30 cellular contexts compared by ENCODE assay signal in genomic region chr2:43052944-43053306, GRCh38.
"Had no signal": no experiment of that assay in that cellular context is flagged by ENCODE, and none has a peak within 500 bp of the region (broad histone marks: within the 10 kb centered on the region; RNA-seq: fewer than 3 reads in every experiment).

No MANE protein-coding gene starts in this region.

- H3K27me3 ChIP-seq: colonic mucosa, esophagus muscularis mucosa, heart right ventricle, ovary, suprapubic skin, transverse colon, upper lobe of right lung, uterus had no signal

- H3K36me3 ChIP-seq: colonic mucosa, esophagus muscularis mucosa, heart right ventricle, lower lobe of right lung, ovary, suprapubic skin, transverse colon, upper lobe of right lung, uterus had no signal

- H3K4me1 ChIP-seq: colonic mucosa, psoas muscle, uterus had no signal

- H3K4me3 ChIP-seq: colonic mucosa, esophagus muscularis mucosa, heart right ventricle, lower lobe of right lung, mucosa of descending colon, ovary, psoas muscle, skin epidermis, suprapubic skin, transverse colon, upper lobe of right lung, uterus had no signal

- DNase-seq: colonic mucosa; effector CD8-positive, alpha-beta T cell; endodermal cell; foreskin melanocyte; glutamatergic neuron; heart right ventricle; hippocampal formation; islet precursor cell; left ventricle myocardium superior; lower lobe of right lung; mucosa of descending colon; naive B cell; nucleus accumbens; posterior cingulate gyrus; psoas muscle; right cardiac atrium; stimulated activated CD4-positive, alpha-beta T cell treated with anti-CD3 and anti-CD28 coated beads, Interleukin-15, amount 100 ng/mL, for 24 hours; stimulated activated CD4-positive, alpha-beta T cell treated with anti-CD3 and anti-CD28 coated beads, Interleukin-2, amount 100 ng/mL, for 48 hours; stimulated activated naive B cell treated with anti-CD40 and anti-IgM and Interleukin-4, amounts not matched to agents 10 μg/mL and 1 μg/mL and 100 μg/mL, for 72 hours; transverse colon; upper lobe of right lung had no signal

- H3K9me3 ChIP-seq: colonic mucosa, esophagus muscularis mucosa, lower lobe of right lung, mucosa of descending colon, ovary, psoas muscle, suprapubic skin, transverse colon, upper lobe of right lung, uterus had no signal

- H3K27ac ChIP-seq: colonic mucosa, esophagus muscularis mucosa, heart right ventricle, lower lobe of right lung, ovary, psoas muscle, transverse colon, upper lobe of right lung, uterus had no signal

- H3K27me3 Mint-ChIP-seq: natural killer cell treated with Interleukin-12 subunit alpha and Interleukin-12 subunit beta and Interleukin-15 and Interleukin-18, amount 100 ng/mL, for 72 hours had no signal

- H3K27ac Mint-ChIP-seq: dendritic cell treated with granulocyte-macrophage colony-stimulating factor and Interleukin-4, amounts not matched to agents 40 ng/mL and 50 ng/mL, for 4 days; endodermal cell; memory B cell; naive B cell; natural killer cell treated with Interleukin-12 subunit alpha and Interleukin-12 subunit beta and Interleukin-15 and Interleukin-18, amount 100 ng/mL, for 72 hours; stimulated activated naive B cell treated with anti-CD40 and anti-IgM and Interleukin-4, amounts not matched to agents 10 μg/mL and 1 μg/mL and 100 μg/mL, for 72 hours; stimulated activated naive CD8-positive, alpha-beta T cell treated with anti-CD3 and anti-CD28 coated beads, Interleukin-15, Interleukin-2, amounts not matched to agents 100 ng/mL and 50 ng/mL, for 24 hours had no signal

- H3K9me3 Mint-ChIP-seq: dendritic cell treated with granulocyte-macrophage colony-stimulating factor and Interleukin-4, amounts not matched to agents 40 ng/mL and 50 ng/mL, for 4 days; endodermal cell; memory B cell; naive B cell; natural killer cell treated with Interleukin-12 subunit alpha and Interleukin-12 subunit beta and Interleukin-15 and Interleukin-18, amount 100 ng/mL, for 72 hours; stimulated activated naive B cell treated with anti-CD40 and anti-IgM and Interleukin-4, amounts not matched to agents 10 μg/mL and 1 μg/mL and 100 μg/mL, for 72 hours; stimulated activated naive CD8-positive, alpha-beta T cell treated with anti-CD3 and anti-CD28 coated beads, Interleukin-15, Interleukin-2, amounts not matched to agents 100 ng/mL and 50 ng/mL, for 24 hours had no signal

- H3K4me3 Mint-ChIP-seq: dendritic cell treated with granulocyte-macrophage colony-stimulating factor and Interleukin-4, amounts not matched to agents 40 ng/mL and 50 ng/mL, for 4 days; endodermal cell; memory B cell; naive B cell; natural killer cell treated with Interleukin-12 subunit alpha and Interleukin-12 subunit beta and Interleukin-15 and Interleukin-18, amount 100 ng/mL, for 72 hours; stimulated activated naive B cell treated with anti-CD40 and anti-IgM and Interleukin-4, amounts not matched to agents 10 μg/mL and 1 μg/mL and 100 μg/mL, for 72 hours; stimulated activated naive CD8-positive, alpha-beta T cell treated with anti-CD3 and anti-CD28 coated beads, Interleukin-15, Interleukin-2, amounts not matched to agents 100 ng/mL and 50 ng/mL, for 24 hours had no signal

- ATAC-seq: heart right ventricle; left ventricle myocardium superior; lower lobe of right lung; natural killer cell treated with Interleukin-12 subunit alpha and Interleukin-12 subunit beta and Interleukin-15 and Interleukin-18, amount 100 ng/mL, for 72 hours; psoas muscle; right cardiac atrium; stimulated activated naive B cell treated with anti-CD40 and anti-IgM and Interleukin-4, amounts not matched to agents 10 μg/mL and 1 μg/mL and 100 μg/mL, for 72 hours; upper lobe of right lung had no signal

- H3K36me3 Mint-ChIP-seq: memory B cell; naive B cell; natural killer cell treated with Interleukin-12 subunit alpha and Interleukin-12 subunit beta and Interleukin-15 and Interleukin-18, amount 100 ng/mL, for 72 hours had no signal
